Comparison of ENCODE assay signal across 13 cellular contexts in the genomic region with DNA sequence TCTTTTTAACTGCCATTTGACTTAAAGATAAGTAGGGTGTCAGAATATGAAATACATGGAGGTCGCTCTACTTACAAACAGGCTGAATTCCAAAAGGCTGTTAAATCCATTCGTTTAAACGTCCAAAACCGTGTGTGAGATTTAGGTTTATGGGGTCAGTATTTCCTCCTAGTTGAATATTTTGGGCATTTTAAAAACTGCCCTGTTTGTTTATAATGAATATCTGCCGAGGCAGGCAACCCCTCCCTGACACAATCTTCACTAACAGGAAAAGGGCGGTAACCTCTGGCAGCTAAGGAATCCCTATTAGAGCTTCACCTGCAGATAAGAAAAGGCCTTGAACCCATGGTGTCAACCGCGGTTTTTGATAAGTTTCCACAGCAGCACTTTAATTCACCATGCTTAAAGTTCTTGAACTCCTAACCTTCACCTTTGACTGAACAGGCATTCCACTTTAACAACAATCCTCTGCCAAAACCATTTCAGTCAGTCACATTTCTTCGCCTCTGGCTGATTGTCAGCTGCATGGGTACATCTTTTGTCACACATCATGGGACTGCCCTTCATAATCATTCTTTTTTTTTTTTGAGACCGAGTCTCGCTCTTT. TPM values are rescaled to one million over a fixed set of nuclear protein-coding genes. Genes with fewer than 3 reads are reported as not detected.
A peak's percentile ranks its signal among the peaks of the same experiment; 100 is the strongest.
DNase-seq lines count a peak whose midpoint lies in the region; ATAC-seq, FAIRE-seq and TF ChIP-seq lines count a peak whose summit lies in the region.
"Had no signal": no experiment of that assay in that cellular context is flagged by ENCODE, and none has a peak within 500 bp of the region (broad histone marks: within the 10 kb centered on the region; RNA-seq: fewer than 3 reads in every experiment).

No MANE protein-coding gene starts in this region.

- H3K4me1 ChIP-seq in keratinocyte (ENCODE audit: control insufficient read depth, extremely low read depth, insufficient read depth, low read length), result peaks cover 22% of the 10 kb centered on the region
- H3K4me1 ChIP-seq in thyroid gland, result peaks cover 43 to 50% of the 10 kb centered on the region in 2 donors

- FAIRE-seq in keratinocyte (lab: Jason Lieb, UNC), result peak; percentile 60
- FAIRE-seq: A549 had no signal

- peak overlapping the region; percentile 49 for H3K4me2 ChIP-seq in keratinocyte (ENCODE audit: control insufficient read depth, extremely low read depth, insufficient read depth, low read depth, low read length)
- H3K4me2 ChIP-seq: A549 had no signal

- no peak for TF ChIP-seq CTCF in keratinocyte (optimal IDR thresholded peaks at IDR 0.05 in 1 of 3, IDR thresholded peaks at IDR 0.05 in 1 of 3, conservative IDR thresholded peaks at IDR 0.05 in 1 of 3; ENCODE audit: extremely low read depth in 1 of 3, insufficient read depth in 2 of 3, low read length in 3 of 3)
- TF ChIP-seq CTCF in thyroid gland (IDR thresholded peaks at IDR 0.05), result no peak

- H3K9me3 ChIP-seq in keratinocyte (ENCODE audit: control insufficient read depth, low read depth, low read length), result no peaks in the 10 kb centered on the region
- H3K9me3 ChIP-seq in thyroid gland, result no peaks in the 10 kb centered on the region

- H2AFZ ChIP-seq in keratinocyte (ENCODE audit: control insufficient read depth, low read length), result no peak overlapping the region

- peak overlapping the region; percentile 6 for H3K9ac ChIP-seq in keratinocyte (ENCODE audit: control insufficient read depth, extremely low read depth, insufficient read depth, low read length)

- H3K4me1 Mint-ChIP-seq in activated T-cell treated with anti-CD3 and anti-CD28 coated beads, Interleukin-2, amount 50 U/mL, for 24 hours (ENCODE audit: low read depth), result peaks cover 69% of the 10 kb centered on the region

- H3K36me3 Mint-ChIP-seq in activated T-cell treated with anti-CD3 and anti-CD28 coated beads, Interleukin-2, amount 50 U/mL, for 24 hours (ENCODE audit: low read depth), result peaks cover 16% of the 10 kb centered on the region

- ATAC-seq in HG03139 (IDR thresholded peaks at IDR 0.05; ENCODE audit: unreplicated experiment), result no peak
- ATAC-seq: A549, PC-3 had no signal

- peaks cover 30% of the 10 kb centered on the region for H3K79me2 ChIP-seq in keratinocyte (ENCODE audit: control insufficient read depth, insufficient read depth, low read length)

- intact Hi-C loops in thyroid gland (cut with DNase I), result no loop called here

- H4K20me1 ChIP-seq in keratinocyte (ENCODE audit: control insufficient read depth, extremely low read depth, insufficient read depth, low read length), result no peaks in the 10 kb centered on the region

- H3K9me3 Mint-ChIP-seq in activated T-cell treated with anti-CD3 and anti-CD28 coated beads, Interleukin-2, amount 50 U/mL, for 24 hours, result peaks cover 4% of the 10 kb centered on the region

- no peak overlapping the region for H3K4me3 ChIP-seq in keratinocyte (ENCODE audit: control insufficient read depth in 2 of 3, extremely low read depth in 1 of 3, insufficient read depth in 2 of 3, low read depth in 1 of 3, low read length in 3 of 3)
- no peak overlapping the region for H3K4me3 ChIP-seq in thyroid gland (replicated peaks in 1 of 3)
- H3K4me3 ChIP-seq: A549 had no signal

- H3K27me3 Mint-ChIP-seq in activated T-cell treated with anti-CD3 and anti-CD28 coated beads, Interleukin-2, amount 50 U/mL, for 24 hours, result no peaks in the 10 kb centered on the region

- WGBS in thyroid gland, 2 donors, result 52% methylated on average over 11 of the region's 11 CpGs

- H3K27ac ChIP-seq in keratinocyte (ENCODE audit: control insufficient read depth, insufficient read depth, low read length), result peak overlapping the region; percentile 26
- peak overlapping the region; percentile 67 to 83 (median 72) for H3K27ac ChIP-seq in thyroid gland
- H3K27ac ChIP-seq: A549, VCaP had no signal

- H3K36me3 ChIP-seq in keratinocyte (ENCODE audit: control insufficient read depth in 2 of 2, extremely low read depth in 1 of 2, insufficient read depth in 2 of 2, low read length in 2 of 2) (peaks cover 0 to 3% of the 10 kb centered on the region in 2 experiments), thyroid gland (no peaks in the 10 kb centered on the region)

- H3K9me1 ChIP-seq in keratinocyte (ENCODE audit: control insufficient read depth, extremely low read depth, insufficient read depth, low read length), result no peaks in the 10 kb centered on the region

- H3K27me3 ChIP-seq in keratinocyte (ENCODE audit: control insufficient read depth, extremely low read depth, insufficient read depth, low read length) (no peaks in the 10 kb centered on the region), thyroid gland (no peaks in the 10 kb centered on the region)

- dilution Hi-C loops in keratinocyte (cut with MboI; ENCODE audit: extremely low pct_ligation_motif_present, low sequenced_read_pairs), result no loop called here

- peak overlapping the region; percentile 96 for H3K27ac Mint-ChIP-seq in activated T-cell treated with anti-CD3 and anti-CD28 coated beads, Interleukin-2, amount 50 U/mL, for 24 hours

- no peak for DNase-seq in activated T-cell treated with anti-CD3 and anti-CD28 coated beads, Interleukin-2, amount 50 U/mL, for 24 hours
- DNase-seq in activated T-cell treated with anti-CD3 and anti-CD28 coated beads, Interleukin-2, amount 50 U/mL, for 48 hours, result no peak
- peak; percentile 11 for DNase-seq in amniotic epithelial cell (ENCODE audit: low read depth)
- no peak for DNase-seq in keratinocyte (ENCODE audit: low read depth, low spot score)
- DNase-seq in thyroid gland, result peak; percentile 30 to 59
- DNase-seq in DMS153 (lab: John Stamatoyannopoulos, UW), result no peak
- no peak for DNase-seq in NCI-H1930 (lab: John Stamatoyannopoulos, UW)
- DNase-seq: kidney glomerular epithelial cell, NCI-H1436 treated with DMSO at 0.1 percent for 48 hours, PC-3 had no signal

- H3K4me3 Mint-ChIP-seq in activated T-cell treated with anti-CD3 and anti-CD28 coated beads, Interleukin-2, amount 50 U/mL, for 24 hours, result no peak overlapping the region

- TF ChIP-seq POLR2A in thyroid gland (IDR thresholded peaks at IDR 0.05), result no peak

RNA-seq across cellular contexts. Expression of gene TRAK2, which starts 17.8 kb away (rescaled TPM):
- 10.8 to 12.9 TPM (median 12.4 TPM) in 3 replicates for polyA plus RNA-seq in keratinocyte
- polyA plus RNA-seq in keratinocyte (2011; ENCODE audit: low read depth), result 7.4 TPM
- polyA plus RNA-seq in keratinocyte (2011; cell fraction: cytosol; rRNA removed), result 8.7 and 14.4 TPM in 2 replicates
- polyA plus RNA-seq in keratinocyte (2011; cell fraction: nucleus; rRNA removed), result 11.3 and 13.6 TPM in 2 replicates
- polyA plus RNA-seq in keratinocyte (2012; ENCODE audit: low replicate concordance), result 5.3 and 9.9 TPM in 2 replicates
- 8.3 to 32.0 TPM (median 28.9 TPM) in 3 replicates for polyA minus RNA-seq in keratinocyte
- polyA minus RNA-seq in keratinocyte (2011; cell fraction: cytosol; rRNA and poly(A)+ RNA removed), result 13.6 TPM
- polyA minus RNA-seq in keratinocyte (2011; cell fraction: nucleus; rRNA and poly(A)+ RNA removed), result 15.8 and 28.0 TPM in 2 replicates
- 10 to 100 TPM; 71.7 to 89.6 (median 79.7) TPM for total RNA-seq in thyroid gland

RNA-seq across cellular contexts. Expression of gene STRADB, which starts 18.0 kb away (rescaled TPM):
- polyA plus RNA-seq in keratinocyte, result 6.3 to 14.6 TPM (median 11.1 TPM) in 3 replicates
- 2.4 TPM for polyA plus RNA-seq in keratinocyte (2011; ENCODE audit: low read depth)
- 6.9 and 15.2 TPM in 2 replicates for polyA plus RNA-seq in keratinocyte (2011; cell fraction: cytosol; rRNA removed)
- 8.5 and 11.9 TPM in 2 replicates for polyA plus RNA-seq in keratinocyte (2011; cell fraction: nucleus; rRNA removed)
- 7.5 and 8.7 TPM in 2 replicates for polyA plus RNA-seq in keratinocyte (2012; ENCODE audit: low replicate concordance)
- 7.9 to 19.5 TPM (median 10.7 TPM) in 3 replicates for polyA minus RNA-seq in keratinocyte
- 13.6 TPM for polyA minus RNA-seq in keratinocyte (2011; cell fraction: cytosol; rRNA and poly(A)+ RNA removed)
- polyA minus RNA-seq in keratinocyte (2011; cell fraction: nucleus; rRNA and poly(A)+ RNA removed), result 3.4 and 10.2 TPM in 2 replicates
- total RNA-seq in thyroid gland, result 10 to 100 TPM; 25.6 to 41.9 (median 31.4) TPM

Comparison
In these comparisons a context has a peak if more than half of its experiments do, and no peak if none do; other contexts are left out.
1. DNase-seq: peak in amniotic epithelial cell (single experiment) and thyroid gland (2 of 2); none in activated T-cell treated with anti-CD3 and anti-CD28 coated beads, Interleukin-2, amount 50 U/mL, for 24 hours (single experiment), activated T-cell treated with anti-CD3 and anti-CD28 coated beads, Interleukin-2, amount 50 U/mL, for 48 hours (0 of 2), keratinocyte (single experiment), DMS153 (single experiment) and NCI-H1930 (0 of 2).